ENCODE assay signal across 21 cellular contexts in the genomic region with DNA sequence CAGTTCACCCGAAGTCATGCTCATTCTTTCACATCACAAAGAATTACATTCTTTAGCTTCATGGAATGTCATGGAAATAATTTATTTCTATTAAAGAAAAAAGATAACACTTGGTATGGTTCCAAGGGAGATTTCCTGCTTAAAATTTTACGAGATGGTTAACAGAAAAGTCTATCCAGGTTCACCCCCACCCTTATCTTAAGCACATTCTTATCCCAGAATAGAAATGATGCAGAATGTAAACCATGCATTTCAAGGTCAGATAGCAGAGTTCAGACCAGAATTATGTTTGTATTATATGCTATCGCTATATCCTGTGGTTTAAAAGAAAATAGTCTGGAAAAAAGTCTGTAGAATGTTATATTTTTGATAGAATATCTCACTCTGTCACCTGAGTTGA.
"Had no signal": no experiment of that assay in that cellular context is flagged by ENCODE, and none has a peak within 500 bp of the region (broad histone marks: within the 10 kb centered on the region; RNA-seq: fewer than 3 reads in every experiment).

No MANE protein-coding gene starts in this region.

- DNase-seq: activated CD4-positive, alpha-beta memory T cell treated with anti-CD3 and anti-CD28 coated beads, Interleukin-2, amount 10 ng/mL, durations not matched to agents 7 days and 5 days; activated CD4-positive, alpha-beta T cell treated with anti-CD3 and anti-CD28 coated beads, Interleukin-2, amount 10 ng/mL, durations not matched to agents 24 days and 14 days; activated effector memory CD4-positive, alpha-beta T cell treated with anti-CD3 and anti-CD28 coated beads, Interleukin-2, amount 50 U/mL, for 16 hours; activated naive CD4-positive, alpha-beta T cell treated with anti-CD3 and anti-CD28 coated beads, Interleukin-2, amount 10 ng/mL, durations not matched to agents 7 days and 5 days; brain microvascular endothelial cell; foreskin keratinocyte; hypothalamus; lower lobe of right lung; mesendoderm; naive B cell; occipital lobe; posterior cingulate gyrus; stimulated activated CD4-positive, alpha-beta T cell treated with anti-CD3 and anti-CD28 coated beads, Interleukin-4, amount 100 ng/mL, for 1 hour; stimulated activated naive CD4-positive, alpha-beta T cell; testis; uterus had no signal

- H3K4me3 ChIP-seq: coronary artery, lower lobe of right lung, testis, uterus had no signal

- H3K27me3 Mint-ChIP-seq: activated CD4-positive, alpha-beta memory T cell treated with anti-CD3 and anti-CD28 coated beads, Interleukin-2, amount 10 ng/mL, durations not matched to agents 7 days and 5 days; activated naive CD4-positive, alpha-beta T cell treated with anti-CD3 and anti-CD28 coated beads, Interleukin-2, amount 10 ng/mL, durations not matched to agents 7 days and 5 days; naive B cell had no signal

- H3K9me3 Mint-ChIP-seq: activated CD4-positive, alpha-beta memory T cell treated with anti-CD3 and anti-CD28 coated beads, Interleukin-2, amount 10 ng/mL, durations not matched to agents 7 days and 5 days; activated CD4-positive, alpha-beta T cell treated with anti-CD3 and anti-CD28 coated beads, Interleukin-2, amount 10 ng/mL, durations not matched to agents 24 days and 14 days; activated naive CD4-positive, alpha-beta T cell treated with anti-CD3 and anti-CD28 coated beads, Interleukin-2, amount 10 ng/mL, durations not matched to agents 7 days and 5 days; naive B cell; neural crest cell had no signal

- H3K4me1 Mint-ChIP-seq: activated CD4-positive, alpha-beta memory T cell treated with anti-CD3 and anti-CD28 coated beads, Interleukin-2, amount 10 ng/mL, durations not matched to agents 7 days and 5 days; activated CD4-positive, alpha-beta T cell treated with anti-CD3 and anti-CD28 coated beads, Interleukin-2, amount 10 ng/mL, durations not matched to agents 24 days and 14 days; activated naive CD4-positive, alpha-beta T cell treated with anti-CD3 and anti-CD28 coated beads, Interleukin-2, amount 10 ng/mL, durations not matched to agents 7 days and 5 days; naive B cell had no signal

- H3K36me3 ChIP-seq: brain microvascular endothelial cell, lower lobe of right lung, uterus had no signal

- H3K27me3 ChIP-seq: brain microvascular endothelial cell, foreskin keratinocyte, testis, uterus had no signal

- ATAC-seq: activated CD4-positive, CD25-positive, alpha-beta regulatory T cell treated with anti-CD3 and anti-CD28 coated beads, Interleukin-2, amount 50 U/mL, for 24 hours; foreskin keratinocyte; lower lobe of right lung had no signal

- H3K4me1 ChIP-seq: foreskin keratinocyte, lower lobe of right lung, testis, uterus had no signal

- H3K27ac Mint-ChIP-seq: activated CD4-positive, alpha-beta memory T cell treated with anti-CD3 and anti-CD28 coated beads, Interleukin-2, amount 10 ng/mL, durations not matched to agents 7 days and 5 days; activated CD4-positive, alpha-beta T cell treated with anti-CD3 and anti-CD28 coated beads, Interleukin-2, amount 10 ng/mL, durations not matched to agents 24 days and 14 days; activated naive CD4-positive, alpha-beta T cell treated with anti-CD3 and anti-CD28 coated beads, Interleukin-2, amount 10 ng/mL, durations not matched to agents 7 days and 5 days; naive B cell had no signal

- H3K36me3 Mint-ChIP-seq: activated naive CD4-positive, alpha-beta T cell treated with anti-CD3 and anti-CD28 coated beads, Interleukin-2, amount 10 ng/mL, durations not matched to agents 7 days and 5 days; naive B cell had no signal

- H3K27ac ChIP-seq: brain microvascular endothelial cell, coronary artery, foreskin keratinocyte, lower lobe of right lung, testis, uterus, VCaP had no signal

- H3K4me3 Mint-ChIP-seq: activated CD4-positive, alpha-beta memory T cell treated with anti-CD3 and anti-CD28 coated beads, Interleukin-2, amount 10 ng/mL, durations not matched to agents 7 days and 5 days; activated CD4-positive, alpha-beta T cell treated with anti-CD3 and anti-CD28 coated beads, Interleukin-2, amount 10 ng/mL, durations not matched to agents 24 days and 14 days; activated naive CD4-positive, alpha-beta T cell treated with anti-CD3 and anti-CD28 coated beads, Interleukin-2, amount 10 ng/mL, durations not matched to agents 7 days and 5 days; naive B cell; neural crest cell had no signal

- FAIRE-seq: islet of Langerhans had no signal

- H3K9me3 ChIP-seq: lower lobe of right lung, testis, uterus had no signal
